In the genomic region with DNA sequence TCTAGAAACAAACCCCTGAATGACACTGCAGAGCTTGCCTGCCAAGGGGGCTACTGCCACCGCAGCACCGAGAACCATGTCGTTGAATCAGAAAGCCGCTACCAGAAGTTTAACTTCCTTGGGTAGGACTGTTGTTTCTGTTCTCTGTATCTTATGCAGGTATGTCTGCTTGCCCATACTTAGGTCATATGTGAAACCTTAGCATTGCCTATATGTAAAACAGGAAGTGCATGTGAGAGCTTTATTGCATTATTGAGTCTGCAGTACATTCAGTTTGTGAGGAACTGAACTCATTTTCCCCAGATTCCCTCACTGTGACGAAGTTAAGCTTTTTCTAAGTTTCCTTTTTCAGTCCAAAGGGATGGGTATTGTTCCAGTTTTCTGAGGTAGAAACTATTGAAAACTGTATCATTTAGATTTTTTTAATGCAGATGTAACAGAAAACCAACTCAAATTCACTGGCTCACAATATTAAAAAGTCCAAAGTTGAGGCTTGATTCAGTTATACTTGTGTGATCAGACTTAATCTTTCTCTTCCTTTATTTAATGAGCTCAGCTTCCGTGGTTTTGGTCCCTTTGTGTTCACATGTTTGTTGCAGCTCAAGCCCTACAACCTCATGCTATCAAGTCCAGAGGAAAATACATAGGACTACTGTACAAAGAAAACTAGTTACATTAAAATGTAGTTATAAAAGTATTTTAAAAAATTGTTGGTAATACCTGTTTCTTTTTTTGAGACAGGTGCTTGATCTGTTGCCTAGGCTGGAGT, we compare ENCODE assay signal across 8 cellular contexts. TPM values are rescaled to one million over a fixed set of nuclear protein-coding genes. Genes with fewer than 3 reads are reported as not detected.
DNase-seq lines count a peak whose midpoint lies in the region; ATAC-seq and TF ChIP-seq lines count a peak whose summit lies in the region.

No MANE protein-coding gene starts in this region.

- H3K9me3 ChIP-seq in mucosa of descending colon (no peaks in the 10 kb centered on the region), heart right ventricle (no peaks in the 10 kb centered on the region)

- intact Hi-C loops in mucosa of descending colon (cut with DNase I, micrococcal nuclease) = loop anchor here in 1 of 2 donors (10.0 kb wide), 1 partner anchor 77 kb away; no protein-coding TSS in a partner anchor
- intact Hi-C loops in heart right ventricle (cut with DNase I) = loop anchor here in 3 of 10 donors (10.0 kb wide), 1 partner anchor 137 kb away; the partner anchor contains the start of gene ATG14 (in 3 of the 3)

- ATAC-seq in GM18867 (IDR thresholded peaks at IDR 0.05; ENCODE audit: unreplicated experiment) (peak; percentile 91), HG02610 (IDR thresholded peaks at IDR 0.05; ENCODE audit: unreplicated experiment) (peak; percentile 76), mucosa of descending colon (peak; percentile 85), heart right ventricle (no peak)

- H3K4me1 ChIP-seq in mucosa of descending colon (ENCODE audit: low read depth) = peaks cover 31% of the 10 kb centered on the region
- H3K4me1 ChIP-seq in heart right ventricle = peaks cover 0 to 90% (median 54%) of the 10 kb centered on the region in 9 donors

- H3K27me3 ChIP-seq in heart right ventricle = no peaks in the 10 kb centered on the region

- no peak for TF ChIP-seq CTCF in mucosa of descending colon (IDR thresholded peaks at IDR 0.05)
- TF ChIP-seq CTCF in heart right ventricle (IDR thresholded peaks at IDR 0.05) = no peak

- H3K36me3 ChIP-seq in mucosa of descending colon (ENCODE audit: low read depth) (no peaks in the 10 kb centered on the region), heart right ventricle (peaks cover 0 to 5% (median 0%) of the 10 kb centered on the region in 9 donors)

- peak overlapping the region in 2 of 10 donors; percentile 5 to 28 for H3K27ac ChIP-seq in heart right ventricle

- WGBS in heart right ventricle, 2 donors = 68 to 74% methylated on average over 6 of the region's 6 CpGs

- peak; percentile 10 for DNase-seq in NAMALWA (ENCODE audit: low spot score)
- DNase-seq in mucosa of descending colon = no peak
- no peak for DNase-seq in A172 (ENCODE audit: low spot score)
- no peak for DNase-seq in retina
- no peak for DNase-seq in heart right ventricle
- no peak for DNase-seq in activated CD8-positive, alpha-beta memory T cell treated with anti-CD3 and anti-CD28 coated beads, Interleukin-2, amount 50 U/mL, for 48 hours

- H3K4me3 ChIP-seq in mucosa of descending colon (no peak overlapping the region), heart right ventricle (no peak overlapping the region)

RNA-seq across cellular contexts. Expression of gene FBXO34, which starts 6.9 kb away (rescaled TPM):
- total RNA-seq in mucosa of descending colon = 10 to 100 TPM; 42.2 to 76.9 (median 59.1) TPM
- total RNA-seq in A172 (2014; rRNA removed; shearing (Covaris generic)) = 13.5 and 16.7 TPM in 2 replicates
- total RNA-seq in heart right ventricle = 10 to 100 TPM; 16.9 to 26.2 (median 21.2) TPM
- 10 to 100 TPM in 1 of 2 donors, 1 to 10 TPM in 1; 8.9 to 12.0 TPM for polyA plus RNA-seq in heart right ventricle

Comparison
In these comparisons a context has a peak if more than half of its experiments do, and no peak if none do; other contexts are left out.
1. ATAC-seq: peak in GM18867 (single experiment), HG02610 (single experiment) and mucosa of descending colon (single experiment); none in heart right ventricle (0 of 8).